In genomic region chr12:14843425-14843887, GRCh38 we compare ENCODE assay signal across 17 cellular contexts. TPM values are rescaled to one million over a fixed set of nuclear protein-coding genes. Genes with fewer than 3 reads are reported as not detected.
A peak's percentile ranks its signal among the peaks of the same experiment; 100 is the strongest.
DNase-seq lines count a peak whose midpoint lies in the region; ATAC-seq and TF ChIP-seq lines count a peak whose summit lies in the region.
"Had no signal": no experiment of that assay in that cellular context is flagged by ENCODE, and none has a peak within 500 bp of the region (broad histone marks: within the 10 kb centered on the region; RNA-seq: fewer than 3 reads in every experiment).

ART4 (minus strand) TSS chr12:14843526; CDS start chr12:14843113, 413 bp downstream.

- TF ChIP-seq EP300 in esophagus muscularis mucosa (IDR thresholded peaks at IDR 0.05), result no peak

- no peak for TF ChIP-seq POLR2A in esophagus muscularis mucosa (IDR thresholded peaks at IDR 0.05; ENCODE audit: low read depth)
- no peak for TF ChIP-seq POLR2A in thyroid gland (IDR thresholded peaks at IDR 0.05)

- H3K27ac ChIP-seq in esophagus muscularis mucosa (replicated peaks in 1 of 4) (peak within 1 kb of the TSS; percentile 53 to 61 (median 57)), thyroid gland (peak within 1 kb of the TSS; percentile 62 to 86 (median 85)), dorsolateral prefrontal cortex (peak within 1 kb of the TSS in 2 of 59 donors; percentile 32 to 54)

- no peaks in the 10 kb centered on the region for H3K9me3 ChIP-seq in esophagus muscularis mucosa
- H3K9me3 ChIP-seq in thyroid gland, result no peaks in the 10 kb centered on the region

- H3K4me1 ChIP-seq in esophagus muscularis mucosa (peaks cover 42 to 68% (median 49%) of the 10 kb centered on the region in 4 donors), thyroid gland (peaks cover 36 to 48% of the 10 kb centered on the region in 2 donors)

- no peak within 1 kb of the TSS for H3K4me3 ChIP-seq in esophagus muscularis mucosa
- peak within 1 kb of the TSS in 1 of 3 donors; percentile 1 for H3K4me3 ChIP-seq in thyroid gland (replicated peaks in 1 of 3)
- no peak within 1 kb of the TSS for H3K4me3 ChIP-seq in dorsolateral prefrontal cortex

- DNase-seq in esophagus muscularis mucosa (ENCODE audit: extremely low spot score) (no peak), lung microvascular endothelial cell (ENCODE audit: low read depth in 2 of 2) (peak; percentile 87 to 96), thyroid gland (peak; percentile 10 to 33), SW 1271 (lab: John Stamatoyannopoulos, UW) (no peak), dorsolateral prefrontal cortex (no peak)
- DNase-seq: activated naive CD8-positive, alpha-beta T cell treated with anti-CD3 and anti-CD28 coated beads, Interleukin-2, amount 50 U/mL, for 24 hours; C1 segment of cervical spinal cord; EL; NCI-H1092; NCI-H510A; occipital lobe; SHP77; stimulated activated CD4-positive, alpha-beta T cell treated with anti-CD3 and anti-CD28 coated beads, Interleukin-2, amount 100 ng/mL, for 24 hours had no signal

- H3K27me3 ChIP-seq in esophagus muscularis mucosa (no peaks in the 10 kb centered on the region), thyroid gland (no peaks in the 10 kb centered on the region), dorsolateral prefrontal cortex (no peaks in the 10 kb centered on the region)

- 81% methylated on average over 7 of the region's 10 CpGs for WGBS in esophagus muscularis mucosa
- 66 to 80% methylated on average over 10 of the region's 10 CpGs for WGBS in thyroid gland, 2 donors

- TF ChIP-seq CTCF in esophagus muscularis mucosa (IDR thresholded peaks at IDR 0.05) (no peak), thyroid gland (IDR thresholded peaks at IDR 0.05) (no peak), dorsolateral prefrontal cortex (IDR thresholded peaks at IDR 0.05 in 54 of 56, conservative IDR thresholded peaks at IDR 0.05 in 2 of 56; ENCODE audit: low read depth in 1 of 56, partially characterized antibody in 56 of 56) (no peak)

- intact Hi-C loops in esophagus muscularis mucosa (cut with DNase I), result loop anchor here (5.0 to 10.0 kb wide), 3 partner anchors 89 to 311 kb away; no protein-coding TSS in a partner anchor
- intact Hi-C loops in thyroid gland (cut with DNase I), result no loop called here
- intact Hi-C loops in dorsolateral prefrontal cortex (cut with DNase I), result loop anchor here in 1 of 2 donors (10.0 kb wide), 1 partner anchor 311 kb away; no protein-coding TSS in a partner anchor

- no peak for ATAC-seq in HG03039 (IDR thresholded peaks at IDR 0.05; ENCODE audit: unreplicated experiment)
- no peak for ATAC-seq in esophagus mucosa
- ATAC-seq: activated naive CD8-positive, alpha-beta T cell treated with anti-CD3 and anti-CD28 coated beads, Interleukin-2, amount 50 U/mL, for 24 hours had no signal

- no peaks in the 10 kb centered on the region for H3K36me3 ChIP-seq in esophagus muscularis mucosa
- no peaks in the 10 kb centered on the region for H3K36me3 ChIP-seq in thyroid gland

TF ChIP-seq in PFSK-1, 5 proteins besides CTCF, POLR2A, EP300 and RAD21:
- TF ChIP-seq REST (IDR thresholded peaks at IDR 0.05; ENCODE audit: insufficient read depth in 1 of 2, low read depth in 2 of 2, low read length in 2 of 2), result peak; percentile 69 to 90
- no peak for TF ChIP-seq FOXP2 (optimal IDR thresholded peaks at IDR 0.05; ENCODE audit: borderline replicate concordance, extremely low read depth, extremely low read length, insufficient read depth)

RNA-seq across cellular contexts. Expression of gene ART4, which starts in this region (rescaled TPM):
- polyA plus RNA-seq in PFSK-1 (2012; ENCODE audit: insufficient read length, low read depth), result not detected
- total RNA-seq in esophagus muscularis mucosa (1 to 10 TPM in 3 of 4 donors, under 1 TPM in 1; 0.83 to 2.7 (median 1.9) TPM), lung microvascular endothelial cell (62.5 and 121 TPM in 2 replicates), thyroid gland (10 to 100 TPM in 2 of 4 donors, 1 to 10 TPM in 2; 5.5 to 26.5 (median 10.8) TPM), esophagus mucosa (0.08 TPM), dorsolateral prefrontal cortex (1 to 10 TPM in 5 of 120 experiments, under 1 TPM in 23, not detected in 92; 0.07 to 3.8 (median 0.48) TPM)
- total RNA-seq: HT1080, occipital lobe had no signal

Comparison
In these comparisons a context has a peak if more than half of its experiments do, and no peak if none do; other contexts are left out.
1. DNase-seq: peak in lung microvascular endothelial cell (2 of 2) and thyroid gland (2 of 2); none in esophagus muscularis mucosa (single experiment), SW 1271 (0 of 2) and dorsolateral prefrontal cortex (0 of 10).